In genomic region chr18:39318008-39318407, GRCh38 we compare ENCODE assay signal across 29 cellular contexts.
DNase-seq lines count a peak whose midpoint lies in the region; ATAC-seq, FAIRE-seq and TF ChIP-seq lines count a peak whose summit lies in the region.
"Had no signal": no experiment of that assay in that cellular context is flagged by ENCODE, and none has a peak within 500 bp of the region (broad histone marks: within the 10 kb centered on the region; RNA-seq: fewer than 3 reads in every experiment).

No MANE protein-coding gene starts in this region.

- no peaks in the 10 kb centered on the region for H3K27me3 Mint-ChIP-seq in naive thymus-derived CD4-positive, alpha-beta T cell
- H3K27me3 Mint-ChIP-seq: activated naive CD4-positive, alpha-beta T cell treated with anti-CD3 and anti-CD28 coated beads, Interleukin-2, amount 10 ng/mL, durations not matched to agents 7 days and 5 days; CD4-positive, alpha-beta memory T cell; effector memory CD8-positive, alpha-beta T cell; IgD-negative memory B cell had no signal

- H3K36me3 Mint-ChIP-seq in naive thymus-derived CD4-positive, alpha-beta T cell, result no peaks in the 10 kb centered on the region
- H3K36me3 Mint-ChIP-seq: activated naive CD4-positive, alpha-beta T cell treated with anti-CD3 and anti-CD28 coated beads, Interleukin-2, amount 10 ng/mL, durations not matched to agents 7 days and 5 days; CD4-positive, alpha-beta memory T cell; IgD-negative memory B cell had no signal

- DNase-seq in GM12891 (ENCODE audit: insufficient read length, low spot score) (no peak), SKM-1 treated with dmso at 0.1 percent for 144 hours (lab: John Stamatoyannopoulos, UW; ENCODE audit: unreplicated experiment) (peak; percentile 43), NCI-H748 treated with DMSO at 0.1 percent for 48 hours (lab: John Stamatoyannopoulos, UW) (no peak), NCI-H526 (lab: John Stamatoyannopoulos, UW) (no peak)
- no peak for DNase-seq in naive thymus-derived CD4-positive, alpha-beta T cell
- DNase-seq: activated CD4-positive, CD25-positive, alpha-beta regulatory T cell treated with anti-CD3 and anti-CD28 coated beads, Interleukin-2, amount 50 U/mL, for 72 hours; activated naive CD4-positive, alpha-beta T cell treated with anti-CD3 and anti-CD28 coated beads, Interleukin-2, amount 10 ng/mL, durations not matched to agents 7 days and 5 days; activated T-cell treated with anti-CD3 and anti-CD28 coated beads, Interleukin-2, amount 50 U/mL, for 4 hours; CD4-positive, alpha-beta memory T cell; cerebellar nuclear complex; effector memory CD8-positive, alpha-beta T cell; gastrocnemius medialis; kidney; mesenchymal stem cell; NCI-H1694; NCI-H2227 treated with DMSO at 0.1 percent for 48 hours; stimulated activated CD4-positive, alpha-beta T cell treated with anti-CD3 and anti-CD28 coated beads, Interleukin-1b, Interleukin-23, amount 100 ng/mL, for 48 hours; stimulated activated naive CD4-positive, alpha-beta T cell had no signal

- ATAC-seq in HG02759 (IDR thresholded peaks at IDR 0.05; ENCODE audit: unreplicated experiment) (peak; percentile 84), GM21528 (IDR thresholded peaks at IDR 0.05; ENCODE audit: low FRiP score, unreplicated experiment) (no peak)
- ATAC-seq in naive thymus-derived CD4-positive, alpha-beta T cell, result peak; percentile 61
- ATAC-seq: activated T-cell treated with anti-CD3 and anti-CD28 coated beads, Interleukin-2, amount 50 U/mL, for 4 hours; effector memory CD8-positive, alpha-beta T cell; gastrocnemius medialis; HCT116; SK-N-SH treated with all-trans-retinoic acid at 6 μM for 48 hours had no signal

- H3K4me1 ChIP-seq in naive thymus-derived CD4-positive, alpha-beta T cell (ENCODE audit: control insufficient read depth in 2 of 2, insufficient read depth in 2 of 2, low read length in 2 of 2), result no peaks in the 10 kb centered on the region
- H3K4me1 ChIP-seq: ascending aorta, esophagus muscularis mucosa, gastrocnemius medialis, parathyroid adenoma had no signal

- H3K27me3 ChIP-seq in naive thymus-derived CD4-positive, alpha-beta T cell (ENCODE audit: control insufficient read depth in 2 of 2, insufficient read depth in 2 of 2, low read length in 2 of 2), result no peaks in the 10 kb centered on the region
- H3K27me3 ChIP-seq: ascending aorta, esophagus muscularis mucosa, gastrocnemius medialis had no signal

- TF ChIP-seq POLR2A in GM12891 (IDR thresholded peaks at IDR 0.05; ENCODE audit: low read depth, low read length), result no peak

- no peaks in the 10 kb centered on the region for H3K4me1 Mint-ChIP-seq in naive thymus-derived CD4-positive, alpha-beta T cell
- H3K4me1 Mint-ChIP-seq: activated naive CD4-positive, alpha-beta T cell treated with anti-CD3 and anti-CD28 coated beads, Interleukin-2, amount 10 ng/mL, durations not matched to agents 7 days and 5 days; CD4-positive, alpha-beta memory T cell; IgD-negative memory B cell had no signal

- no peak for FAIRE-seq in GM12891 (lab: Jason Lieb, UNC)
- FAIRE-seq: kidney had no signal

- H3K27ac ChIP-seq in naive thymus-derived CD4-positive, alpha-beta T cell (ENCODE audit: low read depth, low read length), result no peak overlapping the region
- H3K27ac ChIP-seq: ascending aorta, esophagus muscularis mucosa, gastrocnemius medialis, HL-60, parathyroid adenoma, thoracic aorta had no signal

- intact Hi-C loops in naive thymus-derived CD4-positive, alpha-beta T cell (cut with micrococcal nuclease), result no loop called here

- H3K27ac Mint-ChIP-seq in naive thymus-derived CD4-positive, alpha-beta T cell, result no peak overlapping the region
- H3K27ac Mint-ChIP-seq: activated naive CD4-positive, alpha-beta T cell treated with anti-CD3 and anti-CD28 coated beads, Interleukin-2, amount 10 ng/mL, durations not matched to agents 7 days and 5 days; CD4-positive, alpha-beta memory T cell; effector memory CD8-positive, alpha-beta T cell; IgD-negative memory B cell; nephron had no signal

- CTCF ChIA-PET in naive thymus-derived CD4-positive, alpha-beta T cell (lab: Charles Lee), result no interaction called here

- no peaks in the 10 kb centered on the region for H3K36me3 ChIP-seq in naive thymus-derived CD4-positive, alpha-beta T cell (ENCODE audit: control insufficient read depth in 2 of 3, insufficient read depth in 3 of 3, low read length in 3 of 3)
- H3K36me3 ChIP-seq: ascending aorta, esophagus muscularis mucosa, gastrocnemius medialis, thoracic aorta had no signal

- H3K4me3 Mint-ChIP-seq in naive thymus-derived CD4-positive, alpha-beta T cell, result no peak overlapping the region
- H3K4me3 Mint-ChIP-seq: activated naive CD4-positive, alpha-beta T cell treated with anti-CD3 and anti-CD28 coated beads, Interleukin-2, amount 10 ng/mL, durations not matched to agents 7 days and 5 days; activated T-cell treated with anti-CD3 and anti-CD28 coated beads, Interleukin-2, amount 50 U/mL, for 4 hours; CD4-positive, alpha-beta memory T cell; effector memory CD8-positive, alpha-beta T cell; IgD-negative memory B cell; nephron had no signal

- POLR2A ChIA-PET in naive thymus-derived CD4-positive, alpha-beta T cell (lab: Charles Lee), result no interaction called here

- H3K4me3 ChIP-seq in naive thymus-derived CD4-positive, alpha-beta T cell (ENCODE audit: low read length), result no peak overlapping the region
- H3K4me3 ChIP-seq: ascending aorta, esophagus muscularis mucosa, gastrocnemius medialis, thoracic aorta had no signal

- no peaks in the 10 kb centered on the region for H3K9me3 ChIP-seq in naive thymus-derived CD4-positive, alpha-beta T cell (ENCODE audit: control insufficient read depth in 2 of 3, low read length in 3 of 3)
- H3K9me3 ChIP-seq: ascending aorta, esophagus muscularis mucosa, gastrocnemius medialis, thoracic aorta had no signal

- peaks cover 0 to 12% (median 0%) of the 10 kb centered on the region in 11 donors for H3K9me3 Mint-ChIP-seq in naive thymus-derived CD4-positive, alpha-beta T cell
- H3K9me3 Mint-ChIP-seq: activated naive CD4-positive, alpha-beta T cell treated with anti-CD3 and anti-CD28 coated beads, Interleukin-2, amount 10 ng/mL, durations not matched to agents 7 days and 5 days; nephron had no signal

TF ChIP-seq in GM12891, 5 proteins besides CTCF, POLR2A, EP300 and RAD21:
- TF ChIP-seq POU2F2 (IDR thresholded peaks at IDR 0.05; ENCODE audit: low read depth, low read length), result no peak
- no peak for TF ChIP-seq POLR2AphosphoS5 (IDR thresholded peaks at IDR 0.05; ENCODE audit: low read depth, low read length)
- TF ChIP-seq SPI1 (IDR thresholded peaks at IDR 0.05; ENCODE audit: low read depth, low read length), result peak; percentile 93
